In the genomic region with DNA sequence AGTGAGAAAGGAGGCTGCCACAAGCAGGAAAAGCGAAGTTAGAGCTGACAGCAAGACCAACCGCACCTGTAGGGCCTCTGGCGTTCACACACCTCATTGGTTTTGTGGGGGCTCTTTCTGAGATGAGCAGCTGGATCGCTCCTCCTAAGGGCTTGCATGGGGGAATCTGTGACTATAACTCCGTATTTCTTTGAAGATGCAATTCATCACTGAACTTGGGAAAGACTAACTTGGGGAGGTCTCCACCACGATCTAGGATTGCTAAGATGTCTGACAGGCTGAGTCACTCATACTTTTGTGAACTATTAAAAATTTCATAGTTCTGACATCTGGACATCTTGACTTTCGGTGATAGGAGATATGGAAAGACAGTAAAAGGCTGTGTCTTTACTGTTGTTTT, we compare ENCODE assay signal across 12 cellular contexts.
DNase-seq lines count a peak whose midpoint lies in the region; ATAC-seq lines count a peak whose summit lies in the region.
"Had no signal": no experiment of that assay in that cellular context is flagged by ENCODE, and none has a peak within 500 bp of the region (broad histone marks: within the 10 kb centered on the region; RNA-seq: fewer than 3 reads in every experiment).

No MANE protein-coding gene starts in this region.

- H3K4me1 Mint-ChIP-seq in stimulated activated naive CD8-positive, alpha-beta T cell treated with anti-CD3 and anti-CD28 coated beads, Interleukin-15, Interleukin-2, amounts not matched to agents 100 ng/mL and 50 ng/mL, for 24 hours (ENCODE audit: low read depth) = peaks cover 34% of the 10 kb centered on the region

- peaks cover 9% of the 10 kb centered on the region for H3K4me1 ChIP-seq in SJCRH30

- no peak overlapping the region for H3K4me3 Mint-ChIP-seq in stimulated activated naive CD8-positive, alpha-beta T cell treated with anti-CD3 and anti-CD28 coated beads, Interleukin-15, Interleukin-2, amounts not matched to agents 100 ng/mL and 50 ng/mL, for 24 hours
- H3K4me3 Mint-ChIP-seq: nephron progenitor cell had no signal

- no peak for ATAC-seq in stimulated activated naive CD8-positive, alpha-beta T cell treated with anti-CD3 and anti-CD28 coated beads, Interleukin-15, Interleukin-2, amounts not matched to agents 100 U/mL and 50 U/mL, for 24 hours

- H3K36me3 ChIP-seq in SJCRH30 = no peaks in the 10 kb centered on the region
- H3K36me3 ChIP-seq: vagina had no signal

- H3K27me3 ChIP-seq in SJCRH30 = no peaks in the 10 kb centered on the region
- H3K27me3 ChIP-seq: vagina had no signal

- no peaks in the 10 kb centered on the region for H3K27me3 Mint-ChIP-seq in stimulated activated naive CD8-positive, alpha-beta T cell treated with anti-CD3 and anti-CD28 coated beads, Interleukin-15, Interleukin-2, amounts not matched to agents 100 ng/mL and 50 ng/mL, for 24 hours
- H3K27me3 Mint-ChIP-seq: CD4-positive, CD25-positive, alpha-beta regulatory T cell had no signal

- H3K27ac ChIP-seq in SJCRH30 = no peak overlapping the region; the same call in 1 of the 2 replicates
- H3K27ac ChIP-seq: vagina had no signal

- H3K9me3 ChIP-seq in SJCRH30 (replicated peaks) = no peaks in the 10 kb centered on the region
- H3K9me3 ChIP-seq: vagina had no signal

- H3K27ac Mint-ChIP-seq in stimulated activated naive CD8-positive, alpha-beta T cell treated with anti-CD3 and anti-CD28 coated beads, Interleukin-15, Interleukin-2, amounts not matched to agents 100 ng/mL and 50 ng/mL, for 24 hours = peak overlapping the region; percentile 78

- peaks cover 29% of the 10 kb centered on the region for H3K36me3 Mint-ChIP-seq in stimulated activated naive CD8-positive, alpha-beta T cell treated with anti-CD3 and anti-CD28 coated beads, Interleukin-15, Interleukin-2, amounts not matched to agents 100 ng/mL and 50 ng/mL, for 24 hours (ENCODE audit: low read depth)

- no peaks in the 10 kb centered on the region for H3K9me3 Mint-ChIP-seq in stimulated activated naive CD8-positive, alpha-beta T cell treated with anti-CD3 and anti-CD28 coated beads, Interleukin-15, Interleukin-2, amounts not matched to agents 100 ng/mL and 50 ng/mL, for 24 hours
- H3K9me3 Mint-ChIP-seq: nephron progenitor cell had no signal

- DNase-seq in stimulated activated naive CD8-positive, alpha-beta T cell treated with anti-CD3 and anti-CD28 coated beads, Interleukin-15, Interleukin-2, amounts not matched to agents 100 U/mL and 50 U/mL, for 24 hours = no peak
- DNase-seq in amniotic epithelial cell (ENCODE audit: low read depth) = peak; percentile 95
- peak; percentile 28 for DNase-seq in kidney glomerular epithelial cell (lab: John Stamatoyannopoulos, UW)
- DNase-seq in RKO (ENCODE audit: low spot score) = no peak
- no peak for DNase-seq in 8988T
- no peak for DNase-seq in SJCRH30
- no peak for DNase-seq in MV-4-11 (lab: John Stamatoyannopoulos, UW)
- DNase-seq: activated CD4-positive, CD25-positive, alpha-beta regulatory T cell; CD4-positive, CD25-positive, alpha-beta regulatory T cell; nephron progenitor cell had no signal

- H3K4me3 ChIP-seq in SJCRH30 = no peak overlapping the region
- H3K4me3 ChIP-seq: vagina had no signal

Comparison
In these comparisons a context has a peak if more than half of its experiments do, and no peak if none do; other contexts are left out.
1. DNase-seq: peak in amniotic epithelial cell (single experiment) and kidney glomerular epithelial cell (single experiment); none in stimulated activated naive CD8-positive, alpha-beta T cell treated with anti-CD3 and anti-CD28 coated beads, Interleukin-15, Interleukin-2, amounts not matched to agents 100 U/mL and 50 U/mL, for 24 hours (single experiment), RKO (single experiment), 8988T (single experiment), SJCRH30 (0 of 2) and MV-4-11 (single experiment).